23 cellular contexts compared by ENCODE assay signal in genomic region chr4:12211636-12212035, GRCh38.
A peak's percentile ranks its signal among the peaks of the same experiment; 100 is the strongest.
DNase-seq lines count a peak whose midpoint lies in the region; ATAC-seq, FAIRE-seq and TF ChIP-seq lines count a peak whose summit lies in the region.
"Had no signal": no experiment of that assay in that cellular context is flagged by ENCODE, and none has a peak within 500 bp of the region (broad histone marks: within the 10 kb centered on the region; RNA-seq: fewer than 3 reads in every experiment).

No MANE protein-coding gene starts in this region.

- no peak for FAIRE-seq in HepG2 (lab: Jason Lieb, UNC)
- FAIRE-seq: A549, D721Med, GM12878, GM12892, GM18507, GM19239 had no signal

- POLR2A ChIA-PET in HepG2 (lab: Yijun Ruan, JAX), result no interaction called here

- H3K4me1 ChIP-seq in HepG2 (ENCODE audit: insufficient read depth, low read length), result no peaks in the 10 kb centered on the region
- H3K4me1 ChIP-seq: A549; BLaER1 treated with 17β-estradiol and CSF1 and Interleukin-3, amounts not matched to agents 10 nM and 100 nM; Caco-2 had no signal

- peaks cover 57% of the 10 kb centered on the region for H3K9me3 ChIP-seq in HepG2 (ENCODE audit: low read length)
- H3K9me3 ChIP-seq: A549, Caco-2 had no signal

- H3K79me2 ChIP-seq in HepG2 (ENCODE audit: insufficient read depth, low read length), result no peaks in the 10 kb centered on the region

- no peaks in the 10 kb centered on the region for H3K27me3 ChIP-seq in HepG2 (ENCODE audit: control insufficient read depth in 1 of 2, insufficient read depth in 2 of 2, low read length in 2 of 2)
- H3K27me3 ChIP-seq: BLaER1 treated with 17β-estradiol and CSF1 and Interleukin-3, amounts not matched to agents 10 nM and 100 nM had no signal

- no peak overlapping the region for H3K4me2 ChIP-seq in HepG2 (ENCODE audit: low read depth, low read length)
- H3K4me2 ChIP-seq: A549; BLaER1 treated with 17β-estradiol and CSF1 and Interleukin-3, amounts not matched to agents 10 nM and 100 nM had no signal

- DNase-seq in Daoy (ENCODE audit: low read depth), result peak; percentile 2
- DNase-seq in HT1080 (ENCODE audit: low read depth), result peak; percentile 74
- peak; percentile 62 for DNase-seq in OCI-M1 (lab: John Stamatoyannopoulos, UW)
- no peak for DNase-seq in HepG2 (ENCODE audit: low spot score)
- DNase-seq: AML-193; Caco-2; Calu3; CD4-positive, alpha-beta T cell; CD8-positive, alpha-beta T cell; DMS79 treated with DMSO at 0.1 percent for 48 hours; EL; GDM1 had no signal

- intact Hi-C loops in HepG2 (cut with micrococcal nuclease; ENCODE audit: unreplicated experiment), result no loop called here

- TF ChIP-seq POLR2A in HepG2 (IDR thresholded peaks at IDR 0.05; ENCODE audit: insufficient read depth in 1 of 2, low read depth in 2 of 2, low read length in 2 of 2), result no peak

- 5% methylated on average over 7 of the region's 7 CpGs for WGBS in HepG2 (ENCODE audit: low lambda C conversion rate)

- BruUV-seq in HepG2 (replicated peaks; lab: Mats Ljungman, UMichigan), result no TSS peak

- no peak overlapping the region for H2AFZ ChIP-seq in HepG2 (ENCODE audit: low read length)

- ATAC-seq in HG02840 (IDR thresholded peaks at IDR 0.05; ENCODE audit: low FRiP score, unreplicated experiment) (no peak), GM18517 (IDR thresholded peaks at IDR 0.05; ENCODE audit: unreplicated experiment) (no peak), HepG2 (no peak)
- ATAC-seq: A549; CD8-positive, alpha-beta T cell; GM12878 had no signal

- H3K27ac ChIP-seq in HepG2 (ENCODE audit: extremely low read length, insufficient read depth, low read length), result no peak overlapping the region
- H3K27ac ChIP-seq: 22Rv1; A549; BLaER1 treated with 17β-estradiol and CSF1 and Interleukin-3, amounts not matched to agents 10 nM and 100 nM; C4-2B had no signal

- TF ChIP-seq CTCF in HepG2 (CRISPR knock-in tag; IDR thresholded peaks at IDR 0.05), result no peak

- H3K9ac ChIP-seq in HepG2 (ENCODE audit: insufficient read depth, low read depth, low read length), result no peak overlapping the region
- H3K9ac ChIP-seq: BLaER1 treated with 17β-estradiol and CSF1 and Interleukin-3, amounts not matched to agents 10 nM and 100 nM had no signal

- TF ChIP-seq RAD21 in HepG2 (CRISPR knock-in tag; IDR thresholded peaks at IDR 0.05), result no peak

- H4K20me1 ChIP-seq in HepG2 (ENCODE audit: insufficient read depth, low read length), result no peaks in the 10 kb centered on the region
- H4K20me1 ChIP-seq: BLaER1 treated with 17β-estradiol and CSF1 and Interleukin-3, amounts not matched to agents 10 nM and 100 nM had no signal

- no peak for TF ChIP-seq EP300 in HepG2 (IDR thresholded peaks at IDR 0.05; ENCODE audit: low read depth in 2 of 2, low read length in 2 of 2)
- no peak for TF ChIP-seq EP300 in HepG2 (CRISPR knock-in tag; IDR thresholded peaks at IDR 0.05; ENCODE audit: borderline replicate concordance)

- H3K4me3 ChIP-seq in HepG2 (replicated peaks in 1 of 3; ENCODE audit: insufficient read depth in 1 of 3, low read depth in 2 of 3, low read length in 3 of 3), result no peak overlapping the region
- H3K4me3 ChIP-seq: A549; BLaER1 treated with 17β-estradiol and CSF1 and Interleukin-3, amounts not matched to agents 10 nM and 100 nM; GM12878 had no signal

- CTCF ChIA-PET in HepG2 (lab: Yijun Ruan, JAX; ENCODE audit: low intra/inter-chr PET ratio, low total read pairs), result no interaction called here

- no peaks in the 10 kb centered on the region for H3K36me3 ChIP-seq in HepG2 (replicated peaks in 1 of 2; ENCODE audit: control insufficient read depth in 1 of 2, insufficient read depth in 2 of 2, low read length in 2 of 2)
- H3K36me3 ChIP-seq: BLaER1 treated with 17β-estradiol and CSF1 and Interleukin-3, amounts not matched to agents 10 nM and 100 nM had no signal

- in situ Hi-C loops in HepG2 (cut with HindIII; ENCODE audit: extremely low pct_ligation_motif_present, low pct_unique_long_range_greater_than_20kb), result no loop called here

TF ChIP-seq in HepG2, 621 proteins besides CTCF, POLR2A, EP300 and RAD21 (continues in another document):
- no peak for TF ChIP-seq ZNF235 (CRISPR knock-in tag; IDR thresholded peaks at IDR 0.05; ENCODE audit: borderline replicate concordance)
- TF ChIP-seq ZSCAN21 (CRISPR knock-in tag; IDR thresholded peaks at IDR 0.05; ENCODE audit: borderline replicate concordance), result no peak
- TF ChIP-seq NFAT5 (CRISPR knock-in tag; IDR thresholded peaks at IDR 0.05), result no peak
- no peak for TF ChIP-seq CHCHD3 (CRISPR knock-in tag; IDR thresholded peaks at IDR 0.05)
- no peak for TF ChIP-seq FOXM1 (CRISPR knock-in tag; IDR thresholded peaks at IDR 0.05)
- TF ChIP-seq, protein P1, sequence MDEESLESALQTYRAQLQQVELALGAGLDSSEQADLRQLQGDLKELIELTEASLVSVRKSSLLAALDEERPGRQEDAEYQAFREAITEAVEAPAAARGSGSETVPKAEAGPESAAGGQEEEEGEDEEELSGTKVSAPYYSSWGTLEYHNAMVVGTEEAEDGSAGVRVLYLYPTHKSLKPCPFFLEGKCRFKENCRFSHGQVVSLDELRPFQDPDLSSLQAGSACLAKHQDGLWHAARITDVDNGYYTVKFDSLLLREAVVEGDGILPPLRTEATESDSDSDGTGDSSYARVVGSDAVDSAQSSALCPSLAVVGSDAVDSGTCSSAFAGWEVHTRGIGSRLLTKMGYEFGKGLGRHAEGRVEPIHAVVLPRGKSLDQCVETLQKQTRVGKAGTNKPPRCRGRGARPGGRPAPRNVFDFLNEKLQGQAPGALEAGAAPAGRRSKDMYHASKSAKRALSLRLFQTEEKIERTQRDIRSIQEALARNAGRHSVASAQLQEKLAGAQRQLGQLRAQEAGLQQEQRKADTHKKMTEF (CRISPR knock-in tag; IDR thresholded peaks at IDR 0.05), result no peak
- TF ChIP-seq ZNF333 (CRISPR knock-in tag; IDR thresholded peaks at IDR 0.05; ENCODE audit: borderline replicate concordance), result no peak
- TF ChIP-seq ELK4 (CRISPR knock-in tag; IDR thresholded peaks at IDR 0.05; ENCODE audit: borderline replicate concordance), result no peak
- TF ChIP-seq, protein P2, sequence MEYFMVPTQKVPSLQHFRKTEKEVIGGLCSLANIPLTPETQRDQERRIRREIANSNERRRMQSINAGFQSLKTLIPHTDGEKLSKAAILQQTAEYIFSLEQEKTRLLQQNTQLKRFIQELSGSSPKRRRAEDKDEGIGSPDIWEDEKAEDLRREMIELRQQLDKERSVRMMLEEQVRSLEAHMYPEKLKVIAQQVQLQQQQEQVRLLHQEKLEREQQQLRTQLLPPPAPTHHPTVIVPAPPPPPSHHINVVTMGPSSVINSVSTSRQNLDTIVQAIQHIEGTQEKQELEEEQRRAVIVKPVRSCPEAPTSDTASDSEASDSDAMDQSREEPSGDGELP (IDR thresholded peaks at IDR 0.05; ENCODE audit: borderline replicate concordance, low read depth), result no peak
- no peak for TF ChIP-seq KDM1A (CRISPR knock-in tag; IDR thresholded peaks at IDR 0.05)
- TF ChIP-seq ZNF550 (CRISPR knock-in tag; IDR thresholded peaks at IDR 0.05; ENCODE audit: borderline replicate concordance), result no peak
- no peak for TF ChIP-seq TAF1 (CRISPR knock-in tag; IDR thresholded peaks at IDR 0.05)
- no peak for TF ChIP-seq ZNF747 (CRISPR knock-in tag; IDR thresholded peaks at IDR 0.05; ENCODE audit: borderline replicate concordance)
- no peak for TF ChIP-seq NFE2L2 (IDR thresholded peaks at IDR 0.05; ENCODE audit: low read length)
- no peak for TF ChIP-seq ADNP (CRISPR knock-in tag; IDR thresholded peaks at IDR 0.05)
